Comparison of ENCODE assay signal across 27 cellular contexts in the genomic region with DNA sequence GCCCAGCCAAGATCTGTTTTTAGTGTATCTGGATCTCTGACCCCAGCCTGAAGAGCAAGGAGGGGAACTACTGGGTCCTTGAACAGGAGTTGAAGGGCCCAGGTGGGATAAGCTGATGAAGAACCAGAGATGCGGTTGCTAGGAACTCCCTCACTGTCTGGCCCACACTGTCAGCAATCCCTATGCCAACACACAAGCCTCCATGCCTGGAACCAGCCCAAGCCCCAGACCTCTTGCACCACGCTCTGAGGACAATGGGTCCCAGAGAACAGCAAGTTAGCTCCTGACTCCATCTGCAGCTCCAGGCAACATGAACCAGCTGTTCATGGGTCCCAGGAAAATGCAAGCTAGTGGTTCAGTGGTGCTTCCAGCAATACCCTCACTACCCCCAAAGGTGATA. TPM values are rescaled to one million over a fixed set of nuclear protein-coding genes. Genes with fewer than 3 reads are reported as not detected.
"Had no signal": no experiment of that assay in that cellular context is flagged by ENCODE, and none has a peak within 500 bp of the region (broad histone marks: within the 10 kb centered on the region; RNA-seq: fewer than 3 reads in every experiment).

No MANE protein-coding gene starts in this region.

- ATAC-seq: activated T-cell treated with anti-CD3 and anti-CD28 coated beads, Interleukin-2, amount 50 U/mL, for 4 hours; Right ventricle myocardium inferior; T-helper 17 cell; WTC11 had no signal

- DNase-seq: activated CD4-positive, alpha-beta memory T cell treated with anti-CD3 and anti-CD28 coated beads for 36 hours; activated CD4-positive, alpha-beta T cell treated with anti-CD3 and anti-CD28 coated beads, Interleukin-2, amount 10 ng/mL, durations not matched to agents 7 days and 5 days; activated CD4-positive, CD25-positive, alpha-beta regulatory T cell treated with anti-CD3 and anti-CD28 coated beads, Interleukin-2, amount 50 U/mL, for 72 hours; activated CD8-positive, alpha-beta memory T cell treated with anti-CD3 and anti-CD28 coated beads for 24 hours; activated gamma-delta T cell treated with Interleukin-2 at 50 U/mL for 16 hours; activated naive CD4-positive, alpha-beta T cell treated with anti-CD3 and anti-CD28 coated beads, Interleukin-2, amount 10 ng/mL, durations not matched to agents 7 days and 5 days; activated naive CD8-positive, alpha-beta T cell treated with anti-CD3 and anti-CD28 coated beads for 36 hours; activated T-cell treated with anti-CD3 and anti-CD28 coated beads, Interleukin-2, amount 50 U/mL, for 4 hours; central memory CD4-positive, alpha-beta T cell; cortex of kidney; KG1; NCI-H1092; NCI-H1417; NCI-H1930; NCI-H446; NCI-H524; SJCRH30; T-helper 17 cell; T-helper 9 cell had no signal

- H3K4me3 ChIP-seq: breast epithelium, SJCRH30 had no signal

RNA-seq across cellular contexts. Expression of a gene that starts 2.4 kb away (rescaled TPM):
- total RNA-seq: activated CD4-positive, alpha-beta memory T cell treated with anti-CD3 and anti-CD28 coated beads for 36 hours; activated CD4-positive, alpha-beta T cell treated with anti-CD3 and anti-CD28 coated beads, Interleukin-2, amount 10 ng/mL, durations not matched to agents 7 days and 5 days; activated naive CD8-positive, alpha-beta T cell treated with anti-CD3 and anti-CD28 coated beads for 36 hours; activated T-cell treated with anti-CD3 and anti-CD28 coated beads, Interleukin-2, amount 50 U/mL, for 4 hours; activated T-helper 2 cell treated with anti-CD3 and anti-CD28 coated beads, Interferon-gamma antibody, Interleukin-2, Interleukin-4, amounts not matched to agents 10 μg/mL and 5 μg/mL and 100 μg/mL, durations not matched to agents 14 hours and 24 hours and 36 hours; breast epithelium; LHCN-M2; Right ventricle myocardium inferior; SJCRH30; T-helper 17 cell had no signal

RNA-seq across cellular contexts. Expression of a gene that starts 12.3 kb away (rescaled TPM):
- total RNA-seq: activated CD4-positive, alpha-beta memory T cell treated with anti-CD3 and anti-CD28 coated beads for 36 hours; activated naive CD8-positive, alpha-beta T cell treated with anti-CD3 and anti-CD28 coated beads for 36 hours; activated T-cell treated with anti-CD3 and anti-CD28 coated beads, Interleukin-2, amount 50 U/mL, for 4 hours; M059J; Right ventricle myocardium inferior; T-helper 17 cell had no signal

RNA-seq across cellular contexts. Expression of a gene that starts 23.2 kb away (rescaled TPM):
- total RNA-seq: activated CD4-positive, alpha-beta memory T cell treated with anti-CD3 and anti-CD28 coated beads for 36 hours; activated CD4-positive, alpha-beta T cell treated with anti-CD3 and anti-CD28 coated beads, Interleukin-2, amount 10 ng/mL, durations not matched to agents 7 days and 5 days; activated naive CD8-positive, alpha-beta T cell treated with anti-CD3 and anti-CD28 coated beads for 36 hours; activated T-cell treated with anti-CD3 and anti-CD28 coated beads, Interleukin-2, amount 50 U/mL, for 4 hours; activated T-helper 2 cell treated with anti-CD3 and anti-CD28 coated beads, Interferon-gamma antibody, Interleukin-2, Interleukin-4, amounts not matched to agents 10 μg/mL and 5 μg/mL and 100 μg/mL, durations not matched to agents 14 hours and 24 hours and 36 hours; LHCN-M2; M059J; OCI-LY7; Right ventricle myocardium inferior; SJCRH30; T-helper 17 cell had no signal
- polyA plus RNA-seq: adipose tissue had no signal
